In genomic region chr6:150068173-150068785, GRCh38 we compare ENCODE assay signal across 9 cellular contexts. TPM values are rescaled to one million over a fixed set of nuclear protein-coding genes. Genes with fewer than 3 reads are reported as not detected.
DNase-seq lines count a peak whose midpoint lies in the region; ATAC-seq, FAIRE-seq and TF ChIP-seq lines count a peak whose summit lies in the region.
"Had no signal": no experiment of that assay in that cellular context is flagged by ENCODE, and none has a peak within 500 bp of the region (broad histone marks: within the 10 kb centered on the region; RNA-seq: fewer than 3 reads in every experiment).

No MANE protein-coding gene starts in this region.

- peak overlapping the region; percentile 70 for H3K4me3 ChIP-seq in HEK293 (ENCODE audit: low read depth, low read length)
- peak overlapping the region; percentile 42 to 84 (median 70) for H3K4me3 ChIP-seq in spleen

- H3K4me3 Mint-ChIP-seq in activated CD4-positive, alpha-beta memory T cell treated with anti-CD3 and anti-CD28 coated beads for 36 hours, result peak overlapping the region; percentile 66

- no peak for FAIRE-seq in GM12891 (lab: Jason Lieb, UNC)

- H3K36me3 ChIP-seq in HEK293 (ENCODE audit: control insufficient read depth in 2 of 2, insufficient read depth in 1 of 2, low read length in 2 of 2), result peaks cover 0 to 34% of the 10 kb centered on the region in 2 experiments; a peak in 1 of 3 replicates
- H3K36me3 ChIP-seq in spleen, result no peaks in the 10 kb centered on the region

- POLR2A ChIA-PET in HEK293 (lab: Yijun Ruan, JAX), result interaction anchor here (0.7 to 3.1 kb wide), 6 partner anchors 15 to 328 kb away, joined by 3 to 24 read pairs (median 4); partner anchors contain the start of gene PPP1R14C
- POLR2A ChIA-PET in activated CD4-positive, alpha-beta memory T cell treated with anti-CD3 and anti-CD28 coated beads for 36 hours (lab: Charles Lee), result no interaction called here

- H3K27ac Mint-ChIP-seq in activated CD4-positive, alpha-beta memory T cell treated with anti-CD3 and anti-CD28 coated beads for 36 hours, result no peak overlapping the region

- CTCF ChIA-PET in HEK293 (lab: Yijun Ruan, JAX), result interaction anchor here (0.8 to 6.8 kb wide), 6 partner anchors 12 to 268 kb away, joined by 3 to 57 read pairs (median 4); no protein-coding TSS in a partner anchor
- CTCF ChIA-PET in activated CD4-positive, alpha-beta memory T cell treated with anti-CD3 and anti-CD28 coated beads for 36 hours (lab: Charles Lee), result interaction anchor here (1.0 to 5.3 kb wide), 4 partner anchors 9 to 327 kb away, joined by 3 to 31 read pairs (median 5); no protein-coding TSS in a partner anchor

- intact Hi-C loops in activated CD4-positive, alpha-beta memory T cell treated with anti-CD3 and anti-CD28 coated beads for 36 hours (cut with micrococcal nuclease), result loop anchor here (5.0 kb wide), 1 partner anchor 41 kb away; the partner anchor contains the start of gene RAET1L
- intact Hi-C loops in spleen (cut with DNase I; ENCODE audit: low total_unique reads), result no loop called here

- peaks cover 6% of the 10 kb centered on the region; the same call in 1 of the 2 replicates for H3K4me1 ChIP-seq in HEK293 (ENCODE audit: control insufficient read depth, insufficient read depth, low read length)
- H3K4me1 ChIP-seq in spleen, result peaks cover 0 to 33% (median 16%) of the 10 kb centered on the region in 6 donors

- H3K27ac ChIP-seq in HEK293 (ENCODE audit: extremely low read depth, low read depth, low read length) (peak overlapping the region; percentile 65), spleen (peak overlapping the region in 4 of 8 donors; percentile 29 to 77 (median 66))

- H3K27me3 Mint-ChIP-seq in activated CD4-positive, alpha-beta memory T cell treated with anti-CD3 and anti-CD28 coated beads for 36 hours, result peaks cover 9% of the 10 kb centered on the region

- H3K9me3 ChIP-seq in HEK293 (ENCODE audit: control insufficient read depth, insufficient read depth, low read depth, low read length) (no peaks in the 10 kb centered on the region), spleen (no peaks in the 10 kb centered on the region)

- TF ChIP-seq CTCF in HEK293 (tag by site-specific recombination; IDR thresholded peaks at IDR 0.05) (no peak), spleen (IDR thresholded peaks at IDR 0.05 in 8 of 11, conservative IDR thresholded peaks at IDR 0.05 in 3 of 11) (no peak)

- ATAC-seq in HG02884 (IDR thresholded peaks at IDR 0.05; ENCODE audit: unreplicated experiment) (no peak), GM18517 (IDR thresholded peaks at IDR 0.05; ENCODE audit: unreplicated experiment) (no peak)

- peaks cover 11% of the 10 kb centered on the region for H3K4me1 Mint-ChIP-seq in activated CD4-positive, alpha-beta memory T cell treated with anti-CD3 and anti-CD28 coated beads for 36 hours (ENCODE audit: low read depth)

- no peak for TF ChIP-seq POLR2A in spleen (IDR thresholded peaks at IDR 0.05)
- no peak for TF ChIP-seq POLR2A in GM12891 (IDR thresholded peaks at IDR 0.05; ENCODE audit: low read depth, low read length)

- H3K36me3 Mint-ChIP-seq in activated CD4-positive, alpha-beta memory T cell treated with anti-CD3 and anti-CD28 coated beads for 36 hours, result no peaks in the 10 kb centered on the region

- 13 to 16% (median 14%) methylated on average over 14 of the region's 14 CpGs for WGBS in spleen, 5 donors

- no peaks in the 10 kb centered on the region for H3K9me3 Mint-ChIP-seq in activated CD4-positive, alpha-beta memory T cell treated with anti-CD3 and anti-CD28 coated beads for 36 hours

- H3K27me3 ChIP-seq in spleen (replicated peaks in 1 of 7), result peaks cover 0 to 31% (median 0%) of the 10 kb centered on the region in 7 donors

- DNase-seq in activated CD4-positive, alpha-beta memory T cell treated with anti-CD3 and anti-CD28 coated beads for 36 hours, result peak; percentile 36
- DNase-seq in hepatic stellate cell (ENCODE audit: low spot score) (peak; percentile 12), spleen (no peak), NCI-H345 (lab: John Stamatoyannopoulos, UW) (no peak), GM12891 (ENCODE audit: insufficient read length, low spot score) (no peak)

TF ChIP-seq in HEK293, 187 proteins besides CTCF, POLR2A, EP300 and RAD21:
- peak; percentile 57; the same call in 1 of the 2 replicates for TF ChIP-seq GLIS1 (tag by site-specific recombination; IDR thresholded peaks at IDR 0.05)
- no peak for TF ChIP-seq BCL11B (tag by site-specific recombination; IDR thresholded peaks at IDR 0.05; ENCODE audit: low read depth)
- TF ChIP-seq, protein P1, sequence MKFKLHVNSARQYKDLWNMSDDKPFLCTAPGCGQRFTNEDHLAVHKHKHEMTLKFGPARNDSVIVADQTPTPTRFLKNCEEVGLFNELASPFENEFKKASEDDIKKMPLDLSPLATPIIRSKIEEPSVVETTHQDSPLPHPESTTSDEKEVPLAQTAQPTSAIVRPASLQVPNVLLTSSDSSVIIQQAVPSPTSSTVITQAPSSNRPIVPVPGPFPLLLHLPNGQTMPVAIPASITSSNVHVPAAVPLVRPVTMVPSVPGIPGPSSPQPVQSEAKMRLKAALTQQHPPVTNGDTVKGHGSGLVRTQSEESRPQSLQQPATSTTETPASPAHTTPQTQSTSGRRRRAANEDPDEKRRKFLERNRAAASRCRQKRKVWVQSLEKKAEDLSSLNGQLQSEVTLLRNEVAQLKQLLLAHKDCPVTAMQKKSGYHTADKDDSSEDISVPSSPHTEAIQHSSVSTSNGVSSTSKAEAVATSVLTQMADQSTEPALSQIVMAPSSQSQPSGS (tag by site-specific recombination; IDR thresholded peaks at IDR 0.05; ENCODE audit: low read depth), result no peak
- TF ChIP-seq ZNF555 (tag by site-specific recombination; conservative IDR thresholded peaks at IDR 0.05), result no peak
- TF ChIP-seq, protein P2, sequence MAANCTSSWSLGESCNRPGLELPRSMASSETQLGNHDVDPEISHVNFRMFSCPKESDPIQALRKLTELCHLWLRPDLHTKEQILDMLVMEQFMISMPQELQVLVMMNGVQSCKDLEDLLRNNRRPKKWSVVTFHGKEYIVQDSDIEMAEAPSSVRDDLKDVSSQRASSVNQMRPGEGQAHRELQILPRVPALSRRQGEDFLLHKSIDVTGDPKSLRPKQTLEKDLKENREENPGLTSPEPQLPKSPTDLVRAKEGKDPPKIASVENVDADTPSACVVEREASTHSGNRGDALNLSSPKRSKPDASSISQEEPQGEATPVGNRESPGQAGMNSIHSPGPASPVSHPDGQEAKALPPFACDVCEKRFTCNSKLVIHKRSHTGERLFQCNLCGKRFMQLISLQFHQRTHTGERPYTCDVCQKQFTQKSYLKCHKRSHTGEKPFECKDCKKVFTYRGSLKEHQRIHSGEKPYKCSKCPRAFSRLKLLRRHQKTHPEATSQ (tag by site-specific recombination; IDR thresholded peaks at IDR 0.05), result no peak

TF ChIP-seq in GM12891, 5 proteins besides CTCF, POLR2A, EP300 and RAD21:
- TF ChIP-seq SPI1 (IDR thresholded peaks at IDR 0.05; ENCODE audit: low read depth, low read length) (no peak), PAX5 (IDR thresholded peaks at IDR 0.05; ENCODE audit: insufficient read depth, low read length, severe bottlenecking) (no peak), POLR2AphosphoS5 (IDR thresholded peaks at IDR 0.05; ENCODE audit: low read depth, low read length) (no peak), POU2F2 (IDR thresholded peaks at IDR 0.05; ENCODE audit: low read depth, low read length) (no peak)

RNA-seq across cellular contexts. Expression of gene ULBP3, which starts 0.6 kb away (rescaled TPM):
- total RNA-seq in activated CD4-positive, alpha-beta memory T cell treated with anti-CD3 and anti-CD28 coated beads for 36 hours, result under 1 TPM in 1 of 2 experiments, not detected in 1; 0.61 TPM
- total RNA-seq in spleen, result 1 to 10 TPM in 3 of 7 donors, under 1 TPM in 3, not detected in 1; 0.80 to 2.2 (median 1.1) TPM
- under 1 TPM; 0.15 to 0.52 (median 0.35) TPM for polyA plus RNA-seq in spleen
- polyA plus RNA-seq in GM12891 (2012; ENCODE audit: low read depth, missing spikeins), result not detected

RNA-seq across cellular contexts. Expression of gene RAET1L, which starts 42.9 kb away (rescaled TPM):
- not detected for total RNA-seq in activated CD4-positive, alpha-beta memory T cell treated with anti-CD3 and anti-CD28 coated beads for 36 hours
- not detected for total RNA-seq in spleen
- not detected for polyA plus RNA-seq in spleen
- not detected for polyA plus RNA-seq in GM12891 (2012; ENCODE audit: low read depth, missing spikeins)
- total RNA-seq: RPMI7951 had no signal

Comparison
In these comparisons a context has a peak if more than half of its experiments do, and no peak if none do; other contexts are left out.
1. DNase-seq: peak in activated CD4-positive, alpha-beta memory T cell treated with anti-CD3 and anti-CD28 coated beads for 36 hours (single experiment) and hepatic stellate cell (single experiment); none in spleen (single experiment), NCI-H345 (single experiment) and GM12891 (single experiment).